Comparison of ENCODE assay signal across 29 cellular contexts in genomic region chr1:67059331-67059730, GRCh38. TPM values are rescaled to one million over a fixed set of nuclear protein-coding genes. Genes with fewer than 3 reads are reported as not detected.
DNase-seq lines count a peak whose midpoint lies in the region; ATAC-seq and TF ChIP-seq lines count a peak whose summit lies in the region.
"Had no signal": no experiment of that assay in that cellular context is flagged by ENCODE, and none has a peak within 500 bp of the region (broad histone marks: within the 10 kb centered on the region; RNA-seq: fewer than 3 reads in every experiment).

No MANE protein-coding gene starts in this region.

- peak overlapping the region; percentile 70 to 80 for H2BK12ac ChIP-seq in mesenchymal stem cell (ENCODE audit: low read length in 2 of 2)

- H3K36me3 ChIP-seq in mesenchymal stem cell (ENCODE audit: control insufficient read depth in 1 of 2, insufficient read depth in 2 of 2, low read depth in 1 of 2, low read length in 2 of 2), result no peaks in the 10 kb centered on the region
- H3K36me3 ChIP-seq: neutrophil, transverse colon had no signal

- peak overlapping the region; percentile 59 for H2BK120ac ChIP-seq in mesenchymal stem cell (ENCODE audit: low read depth, low read length)

- no peak overlapping the region for H3K23ac ChIP-seq in mesenchymal stem cell (ENCODE audit: low read length in 2 of 2)

- H3K4ac ChIP-seq in mesenchymal stem cell (ENCODE audit: low read depth in 1 of 2, low read length in 2 of 2), result peak overlapping the region in 1 of 2 experiments; percentile 47

- H3K27ac ChIP-seq in mesenchymal stem cell (ENCODE audit: low read length, poor library complexity, severe bottlenecking), result no peak overlapping the region
- H3K27ac ChIP-seq: body of pancreas, HL-60, neutrophil, transverse colon had no signal

- no peak overlapping the region for H2AK5ac ChIP-seq in mesenchymal stem cell (ENCODE audit: low read length, severe bottlenecking)

- H3K14ac ChIP-seq in mesenchymal stem cell (ENCODE audit: low read length in 2 of 2), result no peak overlapping the region

- ATAC-seq in GM21390 (IDR thresholded peaks at IDR 0.05; ENCODE audit: unreplicated experiment), result no peak
- no peak for ATAC-seq in HG03565 (IDR thresholded peaks at IDR 0.05; ENCODE audit: unreplicated experiment)
- ATAC-seq: activated naive CD8-positive, alpha-beta T cell treated with anti-CD3 and anti-CD28 coated beads, Interleukin-2, amount 50 U/mL, for 24 hours; activated T-cell treated with anti-CD3 and anti-CD28 coated beads, Interleukin-2, amount 50 U/mL, for 72 hours; body of pancreas; sciatic nerve; stimulated activated effector memory CD8-positive, alpha-beta T cell treated with anti-CD3 and anti-CD28 coated beads, Interleukin-12 subunit alpha, Interleukin-12 subunit beta, amount 100 ng/mL, for 72 hours; T-helper 17 cell had no signal

- H3K18ac ChIP-seq in mesenchymal stem cell (ENCODE audit: low read depth in 1 of 2, low read length in 2 of 2), result peak overlapping the region; percentile 69 to 84

- no peaks in the 10 kb centered on the region for H3K27me3 ChIP-seq in mesenchymal stem cell (ENCODE audit: control insufficient read depth in 1 of 2, insufficient read depth in 1 of 2, low read length in 2 of 2)
- H3K27me3 ChIP-seq: body of pancreas, neutrophil, transverse colon had no signal

- H3K9ac ChIP-seq in mesenchymal stem cell (ENCODE audit: low read length), result no peak overlapping the region

- H2BK5ac ChIP-seq in mesenchymal stem cell (ENCODE audit: low read depth, low read length, poor library complexity, severe bottlenecking), result no peak overlapping the region

- peak overlapping the region; percentile 51 for H4K8ac ChIP-seq in mesenchymal stem cell (ENCODE audit: low read length)

- H3K4me2 ChIP-seq in mesenchymal stem cell (ENCODE audit: low read length, poor library complexity, severe bottlenecking), result no peak overlapping the region

- peak overlapping the region; percentile 32 for H2AFZ ChIP-seq in mesenchymal stem cell (ENCODE audit: low read depth, low read length)

- WGBS in mesenchymal stem cell, result 93% methylated on average over 1 of the region's 1 CpG

- H4K91ac ChIP-seq in mesenchymal stem cell (ENCODE audit: low read length), result peak overlapping the region; percentile 91

- H3K4me3 ChIP-seq in AG10803 (ENCODE audit: low read length) (no peak overlapping the region), epithelial cell of esophagus (ENCODE audit: low read length) (no peak overlapping the region), mesenchymal stem cell (ENCODE audit: insufficient read depth in 1 of 2, low read depth in 1 of 2, low read length in 2 of 2) (no peak overlapping the region)
- H3K4me3 ChIP-seq: body of pancreas, transverse colon had no signal

- no peaks in the 10 kb centered on the region for H3K4me1 ChIP-seq in mesenchymal stem cell (ENCODE audit: control insufficient read depth, insufficient read depth, low read depth, low read length)

- H3K9me3 ChIP-seq in mesenchymal stem cell (ENCODE audit: control insufficient read depth, low read length), result no peaks in the 10 kb centered on the region
- H3K9me3 ChIP-seq: body of pancreas, neutrophil, transverse colon had no signal

- no peak overlapping the region for H2BK15ac ChIP-seq in mesenchymal stem cell (ENCODE audit: low read depth, poor library complexity, severe bottlenecking)

- DNase-seq in AG10803 (ENCODE audit: low read depth) (peak; percentile 58), NCI-H226 (peak; percentile 16), epithelial cell of esophagus (ENCODE audit: low read depth) (peak; percentile 39), mesenchymal stem cell (peak; percentile 6), activated gamma-delta T cell (lab: John Stamatoyannopoulos, UW) (no peak), LoVo (ENCODE audit: low spot score) (no peak)
- DNase-seq: 8988T; activated CD4-positive, alpha-beta T cell treated with anti-CD3 and anti-CD28 coated beads, Interleukin-2, amount 50 U/mL, for 48 hours; activated naive CD4-positive, alpha-beta T cell; activated naive CD8-positive, alpha-beta T cell treated with anti-CD3 and anti-CD28 coated beads, Interleukin-2, amount 50 U/mL, for 24 hours; activated T-cell treated with anti-CD3 and anti-CD28 coated beads, Interleukin-2, amount 50 U/mL, for 72 hours; body of pancreas; DMS79 treated with DMSO at 0.1 percent for 48 hours; H7; Karpas-422; NCI-H1436 treated with DMSO at 0.1 percent for 48 hours; NCI-H2081 treated with DMSO at 0.1 percent for 48 hours; NCI-H2227 treated with DMSO at 0.1 percent for 48 hours; NCI-H526 treated with DMSO at 0.1 percent for 48 hours; NK-92 treated with Interleukin-12 subunit alpha and Interleukin-12 subunit beta, amount 100 ng/mL, for 24 hours; SHP77; T-helper 17 cell; transverse colon had no signal

- H3K79me1 ChIP-seq in mesenchymal stem cell (replicated peaks; ENCODE audit: low read length, poor library complexity, severe bottlenecking), result no peaks in the 10 kb centered on the region

- TF ChIP-seq CTCF in AG10803 (conservative IDR thresholded peaks at IDR 0.05; ENCODE audit: low read length) (no peak), epithelial cell of esophagus (IDR thresholded peaks at IDR 0.05; ENCODE audit: insufficient read depth, low read depth, low read length, missing control alignments) (no peak)

RNA-seq across cellular contexts. Expression of gene SLC35D1, which starts 5.4 kb away (rescaled TPM):
- 12.8 TPM for polyA plus RNA-seq in mesenchymal stem cell (2013, experiment 1 of 2)
- polyA plus RNA-seq in mesenchymal stem cell (2013, experiment 2 of 2), result 13.7 TPM

Comparison
In these comparisons a context has a peak if more than half of its experiments do, and no peak if none do; other contexts are left out.
1. DNase-seq: peak in AG10803 (single experiment), NCI-H226 (single experiment), epithelial cell of esophagus (single experiment) and mesenchymal stem cell (single experiment); none in activated gamma-delta T cell (single experiment) and LoVo (single experiment).